ENCODE assay signal across 1 cellular context in the genomic region with DNA sequence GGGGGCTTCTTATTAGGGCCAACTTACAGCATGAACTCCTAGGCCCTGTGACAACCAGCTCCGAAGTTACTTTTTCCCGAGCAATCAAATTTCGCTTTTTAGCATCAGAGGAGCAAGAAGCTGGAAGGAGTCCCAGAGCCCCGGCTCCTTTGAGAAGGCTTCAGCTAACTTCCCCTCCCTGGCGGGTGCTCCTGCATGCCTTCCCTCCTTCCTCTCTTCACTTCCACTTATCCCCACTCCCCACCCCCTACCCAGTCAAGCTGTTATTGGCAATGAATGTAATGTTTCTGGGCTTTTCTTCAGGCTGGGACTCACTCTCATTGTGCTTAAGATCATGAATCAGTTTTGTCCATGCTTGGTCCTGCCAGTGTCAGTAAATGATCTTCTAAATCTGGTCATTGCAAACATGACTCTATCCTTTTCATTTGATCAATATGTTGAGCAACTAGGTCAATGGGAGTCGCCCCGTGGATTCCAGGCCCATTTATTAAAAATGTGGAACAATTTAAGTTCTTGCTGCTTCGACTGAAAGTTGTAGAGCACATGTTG.
TF ChIP-seq lines count a peak whose summit lies in the region.

No MANE protein-coding gene starts in this region.

TF ChIP-seq in IMR-90, 13 proteins besides CTCF, POLR2A, EP300 and RAD21 (continued from another document):
- no peak for TF ChIP-seq NFE2L2 (IDR thresholded peaks at IDR 0.05; ENCODE audit: low read depth, low read length)
- TF ChIP-seq, protein P1, sequence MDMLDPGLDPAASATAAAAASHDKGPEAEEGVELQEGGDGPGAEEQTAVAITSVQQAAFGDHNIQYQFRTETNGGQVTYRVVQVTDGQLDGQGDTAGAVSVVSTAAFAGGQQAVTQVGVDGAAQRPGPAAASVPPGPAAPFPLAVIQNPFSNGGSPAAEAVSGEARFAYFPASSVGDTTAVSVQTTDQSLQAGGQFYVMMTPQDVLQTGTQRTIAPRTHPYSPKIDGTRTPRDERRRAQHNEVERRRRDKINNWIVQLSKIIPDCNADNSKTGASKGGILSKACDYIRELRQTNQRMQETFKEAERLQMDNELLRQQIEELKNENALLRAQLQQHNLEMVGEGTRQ (IDR thresholded peaks at IDR 0.05; ENCODE audit: low read depth, low read length), result no peak
- no peak for TF ChIP-seq CHD1 (IDR thresholded peaks at IDR 0.05; ENCODE audit: low read depth, low read length)
- TF ChIP-seq RFX5 (IDR thresholded peaks at IDR 0.05; ENCODE audit: low read depth, low read length), result no peak
- TF ChIP-seq MAFK (IDR thresholded peaks at IDR 0.05; ENCODE audit: low read depth, low read length), result no peak
TF ChIP-seq in IMR-90: peak in this region for 0.
